Comparison of ENCODE assay signal across 17 cellular contexts in the genomic region with DNA sequence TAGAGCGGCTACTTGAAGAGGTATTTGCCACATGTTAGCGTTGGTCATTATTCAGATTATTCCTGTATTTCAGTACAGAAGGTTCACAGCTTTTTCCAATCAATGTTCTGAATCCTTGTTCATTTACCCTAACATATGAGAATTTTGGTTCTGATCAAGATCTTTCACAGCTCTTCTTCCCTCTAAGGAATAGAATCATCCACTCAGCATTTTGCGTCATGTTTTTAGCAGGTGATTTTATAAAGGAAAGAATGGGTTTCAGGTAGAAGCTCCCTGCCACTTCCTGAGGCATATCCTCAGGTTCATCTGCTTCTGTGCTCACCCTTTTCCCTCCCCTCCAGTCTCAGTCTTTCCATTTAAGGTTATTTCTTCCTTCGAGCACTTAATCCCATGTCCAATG.
DNase-seq lines count a peak whose midpoint lies in the region; ATAC-seq, FAIRE-seq and TF ChIP-seq lines count a peak whose summit lies in the region.
"Had no signal": no experiment of that assay in that cellular context is flagged by ENCODE, and none has a peak within 500 bp of the region (broad histone marks: within the 10 kb centered on the region; RNA-seq: fewer than 3 reads in every experiment).

No MANE protein-coding gene starts in this region.

- peaks cover 2% of the 10 kb centered on the region for H3K9me3 Mint-ChIP-seq in memory B cell
- H3K9me3 Mint-ChIP-seq: GM23338 had no signal

- no peak overlapping the region for H2AK5ac ChIP-seq in IMR-90 (ENCODE audit: low read depth, low read length)

- no peak overlapping the region for H3K4me3 ChIP-seq in A549
- H3K4me3 ChIP-seq in IMR-90 (ENCODE audit: insufficient read depth, low read depth, low read length) = no peak overlapping the region
- peak overlapping the region; percentile 35 for H3K4me3 ChIP-seq in OCI-LY7 (ENCODE audit: low read depth, low read length, poor library complexity, severe bottlenecking)
- H3K4me3 ChIP-seq in gastroesophageal sphincter = no peak overlapping the region
- H3K4me3 ChIP-seq in mammary epithelial cell (replicated peaks in 1 of 3; ENCODE audit: insufficient read depth in 1 of 3, low read depth in 2 of 3, low read length in 3 of 3) = no peak overlapping the region
- H3K4me3 ChIP-seq: GM23338 had no signal

- POLR2A ChIA-PET in A549 (lab: Yijun Ruan, JAX) (no interaction called here), IMR-90 (lab: Charles Lee; ENCODE audit: unreplicated experiment) (no interaction called here), OCI-LY7 (lab: Charles Lee) (interaction anchor here (0.7 kb wide), 1 partner anchor 10 kb away, joined by 3 read pairs; no protein-coding TSS in a partner anchor)

- ATAC-seq in A549 (no peak), IMR-90 (ENCODE audit: low read depth) (no peak), memory B cell (ENCODE audit: low read depth) (no peak), HG02798 (IDR thresholded peaks at IDR 0.05; ENCODE audit: poor library complexity, unreplicated experiment) (no peak), gastroesophageal sphincter (no peak)
- ATAC-seq: GM23338 had no signal

- DNase-seq in A549 (ENCODE audit: low read depth in 1 of 2, low spot score in 1 of 2) (no peak), IMR-90 (no peak), OCI-LY7 (ENCODE audit: low spot score) (no peak), memory B cell (ENCODE audit: low spot score in 2 of 2) (no peak), mammary epithelial cell (no peak)
- DNase-seq: ACHN; Caco-2; CD4-positive, alpha-beta T cell; HCEC 1CT; KBM-7 had no signal

- H3K27ac ChIP-seq in A549 = no peak overlapping the region
- no peak overlapping the region for H3K27ac ChIP-seq in IMR-90 (ENCODE audit: insufficient read depth, low read length)
- H3K27ac ChIP-seq in OCI-LY7 (ENCODE audit: low read depth, low read length, poor library complexity, severe bottlenecking) = peak overlapping the region; percentile 86
- H3K27ac ChIP-seq in gastroesophageal sphincter = no peak overlapping the region
- H3K27ac ChIP-seq in mammary epithelial cell (ENCODE audit: insufficient read depth, low read depth, low read length) = no peak overlapping the region
- H3K27ac ChIP-seq: C4-2B had no signal

- H3K4me1 ChIP-seq in A549 (no peaks in the 10 kb centered on the region), IMR-90 (ENCODE audit: control insufficient read depth, insufficient read depth, low read length) (no peaks in the 10 kb centered on the region), OCI-LY7 (ENCODE audit: insufficient read depth, low read length, poor library complexity, severe bottlenecking) (peaks cover 37% of the 10 kb centered on the region), gastroesophageal sphincter (no peaks in the 10 kb centered on the region), mammary epithelial cell (ENCODE audit: insufficient read depth, low read length) (no peaks in the 10 kb centered on the region)
- H3K4me1 ChIP-seq: Caco-2 had no signal

- H3K36me3 Mint-ChIP-seq in memory B cell = no peaks in the 10 kb centered on the region

- no peak overlapping the region for H3K4me3 Mint-ChIP-seq in memory B cell
- H3K4me3 Mint-ChIP-seq: CD4-positive, alpha-beta T cell; GM23338 had no signal

- no peak overlapping the region for H4K8ac ChIP-seq in IMR-90 (ENCODE audit: low read depth in 2 of 2, low read length in 2 of 2)

- no TSS peak for BruUV-seq in IMR-90 (replicated peaks; lab: Mats Ljungman, UMichigan)
- no TSS peak for BruUV-seq in OCI-LY7 (replicated peaks; lab: Mats Ljungman, UMichigan)
- BruUV-seq in mammary epithelial cell (replicated peaks; lab: Mats Ljungman, UMichigan) = no TSS peak

- H3K4ac ChIP-seq in IMR-90 (ENCODE audit: low read depth, low read length) = no peak overlapping the region

- no peak overlapping the region for H4K5ac ChIP-seq in IMR-90 (ENCODE audit: low read depth, low read length)

- no peak overlapping the region for H2BK20ac ChIP-seq in IMR-90 (ENCODE audit: low read depth, low read length)

- in situ Hi-C loops in IMR-90 (cut with MboI; ENCODE audit: low sequenced_read_pairs) (no loop called here), mammary epithelial cell (cut with MboI; ENCODE audit: low sequenced_read_pairs in 2 of 2) (no loop called here)

- H2AFZ ChIP-seq in IMR-90 (replicated peaks; ENCODE audit: low read length, poor library complexity) (no peak overlapping the region), OCI-LY7 (ENCODE audit: low read length) (peak overlapping the region; percentile 53), mammary epithelial cell (ENCODE audit: low read depth, low read length) (no peak overlapping the region)
- H2AFZ ChIP-seq: GM23338 had no signal

- H3K14ac ChIP-seq in IMR-90 (replicated peaks; ENCODE audit: low read depth, low read length) = no peak overlapping the region

- WGBS in A549 (ENCODE audit: missing lambda C conversion rate) = 56% methylated on average over 4 of the region's 4 CpGs
- 56% methylated on average over 2 of the region's 4 CpGs; no CpG with 5 or more reads in 1 of the 2 experiments for WGBS in IMR-90 (ENCODE audit: extremely low coverage in 2 of 2, insufficient read length in 1 of 2), 2 experiments
- 78 to 81% methylated on average over 3 to 4 of the region's 4 CpGs for WGBS in gastroesophageal sphincter (ENCODE audit: low coverage in 1 of 2), 2 donors
- 72% methylated on average over 4 of the region's 4 CpGs for WGBS in mammary epithelial cell (ENCODE audit: low coverage, missing lambda C conversion rate)

- TF ChIP-seq POLR2A in A549 (IDR thresholded peaks at IDR 0.05; ENCODE audit: low read length) = no peak
- no peak for TF ChIP-seq POLR2A in IMR-90 (IDR thresholded peaks at IDR 0.05; ENCODE audit: low read depth, low read length)
- TF ChIP-seq POLR2A in gastroesophageal sphincter (IDR thresholded peaks at IDR 0.05) = no peak

- H3K56ac ChIP-seq in IMR-90 (ENCODE audit: extremely low read depth, insufficient read depth, low read length) = no peak overlapping the region

- TF ChIP-seq EP300 in A549 (IDR thresholded peaks at IDR 0.05) = no peak
- TF ChIP-seq EP300 in gastroesophageal sphincter (IDR thresholded peaks at IDR 0.05) = no peak

- no peak overlapping the region for H2BK120ac ChIP-seq in IMR-90 (ENCODE audit: low read depth, low read length)

- H3K23ac ChIP-seq in IMR-90 (ENCODE audit: low read depth, low read length) = no peak overlapping the region

- peaks cover 7% of the 10 kb centered on the region for H3K4me1 Mint-ChIP-seq in memory B cell
- H3K4me1 Mint-ChIP-seq: GM23338 had no signal

- dilution Hi-C loops in IMR-90 (cut with HindIII; ENCODE audit: low sequenced_read_pairs, unreplicated experiment) (no loop called here), mammary epithelial cell (cut with HindIII; ENCODE audit: low sequenced_read_pairs) (no loop called here)

- H3K9me3 ChIP-seq in A549 = no peaks in the 10 kb centered on the region
- H3K9me3 ChIP-seq in IMR-90 (ENCODE audit: control insufficient read depth, insufficient read depth, low read length) = no peaks in the 10 kb centered on the region
- H3K9me3 ChIP-seq in OCI-LY7 (ENCODE audit: low read length) = peaks cover 27% of the 10 kb centered on the region; the same call in 1 of the 2 replicates
- H3K9me3 ChIP-seq in gastroesophageal sphincter = no peaks in the 10 kb centered on the region
- H3K9me3 ChIP-seq in mammary epithelial cell (replicated peaks; ENCODE audit: insufficient read depth, low read length) = no peaks in the 10 kb centered on the region
- H3K9me3 ChIP-seq: Caco-2 had no signal

- H3K27me3 ChIP-seq in IMR-90 (ENCODE audit: control insufficient read depth, insufficient read depth, low read length) = no peaks in the 10 kb centered on the region
- no peaks in the 10 kb centered on the region for H3K27me3 ChIP-seq in gastroesophageal sphincter
- no peaks in the 10 kb centered on the region for H3K27me3 ChIP-seq in mammary epithelial cell (ENCODE audit: insufficient read depth, low read length)

- H3K4me2 ChIP-seq in A549 (no peak overlapping the region), IMR-90 (ENCODE audit: low read depth, low read length) (no peak overlapping the region), OCI-LY7 (ENCODE audit: low read length) (peak overlapping the region; percentile 67), mammary epithelial cell (ENCODE audit: insufficient read depth, low read depth, low read length) (no peak overlapping the region)
- H3K4me2 ChIP-seq: GM23338 had no signal

- no peaks in the 10 kb centered on the region for H3K9me2 ChIP-seq in OCI-LY7 (ENCODE audit: insufficient read depth, low read length)

- H2BK5ac ChIP-seq in IMR-90 (ENCODE audit: low read depth, low read length, poor library complexity, severe bottlenecking) = no peak overlapping the region

- H3K36me3 ChIP-seq in IMR-90 (ENCODE audit: control insufficient read depth, insufficient read depth, low read length) = no peaks in the 10 kb centered on the region
- H3K36me3 ChIP-seq in OCI-LY7 (ENCODE audit: insufficient read depth, low read length) = no peaks in the 10 kb centered on the region; the same call in 1 of the 2 replicates
- H3K36me3 ChIP-seq in gastroesophageal sphincter = no peaks in the 10 kb centered on the region
- no peaks in the 10 kb centered on the region for H3K36me3 ChIP-seq in mammary epithelial cell (ENCODE audit: insufficient read depth, low read length)

- no peak for FAIRE-seq in A549 (lab: Jason Lieb, UNC)
- FAIRE-seq: G401.6, GM12892, H54 had no signal

- H3K9ac ChIP-seq in IMR-90 (ENCODE audit: low read depth, low read length) (no peak overlapping the region), mammary epithelial cell (ENCODE audit: insufficient read depth, low read length) (no peak overlapping the region)

- no peak for TF ChIP-seq CTCF in A549 (IDR thresholded peaks at IDR 0.05)
- no peak for TF ChIP-seq CTCF in IMR-90 (conservative IDR thresholded peaks at IDR 0.05; ENCODE audit: low read depth, low read length)
- no peak for TF ChIP-seq CTCF in OCI-LY7 (conservative IDR thresholded peaks at IDR 0.05; ENCODE audit: low read length)
- no peak for TF ChIP-seq CTCF in gastroesophageal sphincter (IDR thresholded peaks at IDR 0.05)
- TF ChIP-seq CTCF in mammary epithelial cell (conservative IDR thresholded peaks at IDR 0.05 in 1 of 2, IDR thresholded peaks at IDR 0.05 in 1 of 2; ENCODE audit: extremely low read depth in 1 of 2, insufficient read depth in 1 of 2, low read depth in 1 of 2, low read length in 2 of 2) = no peak

- no peaks in the 10 kb centered on the region for H4K20me1 ChIP-seq in IMR-90 (ENCODE audit: insufficient read depth, low read length)
- no peaks in the 10 kb centered on the region for H4K20me1 ChIP-seq in OCI-LY7 (ENCODE audit: insufficient read depth, low read length)
- H4K20me1 ChIP-seq in mammary epithelial cell (ENCODE audit: insufficient read depth, low read length) = no peaks in the 10 kb centered on the region

- H2BK15ac ChIP-seq in IMR-90 (ENCODE audit: low read depth, low read length) = no peak overlapping the region

- H3K79me2 ChIP-seq in OCI-LY7 (ENCODE audit: insufficient read depth, low read depth, low read length) (no peaks in the 10 kb centered on the region), mammary epithelial cell (ENCODE audit: insufficient read depth, low read length) (no peaks in the 10 kb centered on the region)

- no peaks in the 10 kb centered on the region for H3K27me3 Mint-ChIP-seq in memory B cell
- H3K27me3 Mint-ChIP-seq: CD4-positive, alpha-beta T cell had no signal

- no peaks in the 10 kb centered on the region for H3K79me1 ChIP-seq in IMR-90 (ENCODE audit: low read depth in 1 of 2, low read length in 2 of 2)

- no peak overlapping the region for H2AK9ac ChIP-seq in IMR-90 (replicated peaks; ENCODE audit: low read depth, low read length, poor library complexity)

- H3K27ac Mint-ChIP-seq in memory B cell = peak overlapping the region; percentile 46
- H3K27ac Mint-ChIP-seq: CD4-positive, alpha-beta T cell; GM23338 had no signal

- intact Hi-C loops in IMR-90 (cut with micrococcal nuclease) (no loop called here), OCI-LY7 (cut with micrococcal nuclease; ENCODE audit: unreplicated experiment) (loop anchor here (10.0 kb wide), 1 partner anchor 385 kb away; no protein-coding TSS in a partner anchor), mammary epithelial cell (cut with micrococcal nuclease) (no loop called here)

- TF ChIP-seq RAD21 in A549 (conservative IDR thresholded peaks at IDR 0.05 in 1 of 2, IDR thresholded peaks at IDR 0.05 in 1 of 2) (no peak), IMR-90 (IDR thresholded peaks at IDR 0.05; ENCODE audit: low read length) (no peak)

- H4K91ac ChIP-seq in IMR-90 (ENCODE audit: insufficient read depth, low read depth, low read length) = no peak overlapping the region

- CTCF ChIA-PET in A549 (lab: Yijun Ruan, JAX) (no interaction called here), IMR-90 (lab: Yijun Ruan, JAX) (no interaction called here), OCI-LY7 (lab: Charles Lee; ENCODE audit: unreplicated experiment) (interaction anchor here (0.6 kb wide), 1 partner anchor 71 kb away, joined by 4 read pairs; no protein-coding TSS in a partner anchor), mammary epithelial cell (lab: Charles Lee; ENCODE audit: low non-redundant PET) (no interaction called here)

- no peak overlapping the region for H3K18ac ChIP-seq in IMR-90 (ENCODE audit: low read depth, low read length)

- H3K9me1 ChIP-seq in IMR-90 (ENCODE audit: insufficient read depth, low read length) = no peaks in the 10 kb centered on the region
